Comparison of ENCODE assay signal across 19 cellular contexts in genomic region chr10:77240042-77240619, GRCh38.
DNase-seq lines count a peak whose midpoint lies in the region; ATAC-seq, FAIRE-seq and TF ChIP-seq lines count a peak whose summit lies in the region.
"Had no signal": no experiment of that assay in that cellular context is flagged by ENCODE, and none has a peak within 500 bp of the region (broad histone marks: within the 10 kb centered on the region; RNA-seq: fewer than 3 reads in every experiment).

No MANE protein-coding gene starts in this region.

- H3K27ac ChIP-seq in coronary artery (peak overlapping the region; percentile 72 to 81), pancreas (no peak overlapping the region)
- H3K27ac ChIP-seq: right atrium auricular region, SJSA1 had no signal

- peaks cover 0 to 12% (median 0%) of the 10 kb centered on the region in 3 donors for H3K4me1 ChIP-seq in pancreas
- peaks cover 4% of the 10 kb centered on the region; the same call in 1 of the 2 replicates for H3K4me1 ChIP-seq in Caco-2
- H3K4me1 ChIP-seq: HAP-1 had no signal

- intact Hi-C loops in pancreas (cut with DNase I) (no loop called here), CD14-positive monocyte (cut with micrococcal nuclease) (no loop called here), Caco-2 (cut with micrococcal nuclease; ENCODE audit: unreplicated experiment) (no loop called here)

- peak; percentile 97 for FAIRE-seq in pancreas (lab: Jason Lieb, UNC)

- POLR2A ChIA-PET in Caco-2 (lab: Charles Lee), result no interaction called here

- ATAC-seq in pancreas (peak in 2 of 4 donors; percentile 37 to 69), HG03469 (IDR thresholded peaks at IDR 0.05; ENCODE audit: unreplicated experiment) (no peak)

- H3K9me3 Mint-ChIP-seq in CD14-positive monocyte (peaks cover 0 to 2% (median 0%) of the 10 kb centered on the region in 7 donors), Caco-2 (ENCODE audit: unreplicated experiment) (no peaks in the 10 kb centered on the region)
- H3K9me3 Mint-ChIP-seq: neural crest cell had no signal

- peaks cover 24% of the 10 kb centered on the region for H3K4me1 Mint-ChIP-seq in CD14-positive monocyte
- H3K4me1 Mint-ChIP-seq in Caco-2 (ENCODE audit: low read depth, unreplicated experiment), result peaks cover 12% of the 10 kb centered on the region

- no peak overlapping the region for H3K4me3 Mint-ChIP-seq in CD14-positive monocyte
- no peak overlapping the region for H3K4me3 Mint-ChIP-seq in Caco-2 (ENCODE audit: unreplicated experiment)
- H3K4me3 Mint-ChIP-seq: neural crest cell had no signal

- no peaks in the 10 kb centered on the region for H3K36me3 ChIP-seq in pancreas
- H3K36me3 ChIP-seq in Caco-2 (ENCODE audit: control insufficient read depth, insufficient read depth, low read length), result no peaks in the 10 kb centered on the region
- H3K36me3 ChIP-seq: HAP-1, right atrium auricular region, SJSA1 had no signal

- H3K9me3 ChIP-seq in pancreas, result no peaks in the 10 kb centered on the region
- no peaks in the 10 kb centered on the region for H3K9me3 ChIP-seq in Caco-2
- H3K9me3 ChIP-seq: HAP-1, right atrium auricular region, SJSA1 had no signal

- H3K27ac Mint-ChIP-seq in CD14-positive monocyte, result no peak overlapping the region
- H3K27ac Mint-ChIP-seq in Caco-2 (ENCODE audit: unreplicated experiment), result no peak overlapping the region

- H3K27me3 ChIP-seq in pancreas (no peaks in the 10 kb centered on the region), Caco-2 (replicated peaks; ENCODE audit: control insufficient read depth, insufficient read depth, low read length) (no peaks in the 10 kb centered on the region)
- H3K27me3 ChIP-seq: right atrium auricular region, SJSA1 had no signal

- TF ChIP-seq CTCF in coronary artery (IDR thresholded peaks at IDR 0.05) (no peak), pancreas (IDR thresholded peaks at IDR 0.05) (no peak), CD14-positive monocyte (IDR thresholded peaks at IDR 0.05) (no peak), Caco-2 (IDR thresholded peaks at IDR 0.05; ENCODE audit: insufficient read depth in 1 of 2, low read depth in 1 of 2, low read length in 1 of 2, severe bottlenecking in 1 of 2, unreplicated experiment in 1 of 2) (no peak)

- WGBS in pancreas, 2 donors, result 59 to 70% methylated on average over 5 of the region's 5 CpGs

- H3K36me3 Mint-ChIP-seq in CD14-positive monocyte (no peaks in the 10 kb centered on the region), Caco-2 (ENCODE audit: insufficient read depth, unreplicated experiment) (no peaks in the 10 kb centered on the region)

- H3K4me3 ChIP-seq in coronary artery (no peak overlapping the region), pancreas (no peak overlapping the region), Caco-2 (ENCODE audit: low read depth, low read length) (no peak overlapping the region)
- H3K4me3 ChIP-seq: HAP-1, lung, right atrium auricular region, SJSA1 had no signal

- CTCF ChIA-PET in Caco-2 (lab: Charles Lee), result no interaction called here

- peaks cover 0 to 3% (median 0%) of the 10 kb centered on the region in 3 donors for H3K27me3 Mint-ChIP-seq in CD14-positive monocyte (ENCODE audit: low read depth in 3 of 3)
- no peaks in the 10 kb centered on the region for H3K27me3 Mint-ChIP-seq in Caco-2 (ENCODE audit: insufficient read depth, unreplicated experiment)

- DNase-seq in DMS153 (lab: John Stamatoyannopoulos, UW) (peak; percentile 76), M059J (ENCODE audit: low read depth) (peak; percentile 31), coronary artery (ENCODE audit: low spot score) (no peak), pancreas (no peak), CD14-positive monocyte (ENCODE audit: low spot score) (no peak), Caco-2 (no peak), DMS53 (lab: John Stamatoyannopoulos, UW) (no peak)
- DNase-seq: activated CD4-positive, alpha-beta T cell treated with anti-CD3 and anti-CD28 coated beads for 1 hour; COR-L47; GF-D8; NCI-H2107; stimulated activated CD4-positive, alpha-beta T cell treated with anti-CD3 and anti-CD28 coated beads, Interleukin-1b, Interleukin-23, amount 100 ng/mL, for 48 hours; T-helper 9 cell had no signal

- BruUV-seq in Caco-2 (replicated peaks; lab: Mats Ljungman, UMichigan), result no TSS peak

Comparison
In these comparisons a context has a peak if more than half of its experiments do, and no peak if none do; other contexts are left out.
1. DNase-seq: peak in DMS153 (single experiment) and M059J (single experiment); none in coronary artery (single experiment), pancreas (0 of 6), CD14-positive monocyte (single experiment), Caco-2 (0 of 2) and DMS53 (single experiment).
2. H3K27ac ChIP-seq: peak in coronary artery (2 of 2); none in pancreas (0 of 4).